Comparison of ENCODE assay signal across 2 cellular contexts in genomic region chr6:158775832-158776231, GRCh38.
TF ChIP-seq lines count a peak whose summit lies in the region.

No MANE protein-coding gene starts in this region.

TF ChIP-seq in HCT116, 20 proteins besides CTCF, POLR2A, EP300 and RAD21:
- TF ChIP-seq POLR2AphosphoS5 (IDR thresholded peaks at IDR 0.05; ENCODE audit: low read depth, low read length): peak; percentile 50
- no peak for TF ChIP-seq JUND (IDR thresholded peaks at IDR 0.05)
- TF ChIP-seq EZH2phosphoT487 (IDR thresholded peaks at IDR 0.05; ENCODE audit: borderline replicate concordance): no peak
- TF ChIP-seq SIN3A (IDR thresholded peaks at IDR 0.05; ENCODE audit: low read depth): no peak
- TF ChIP-seq YY1 (IDR thresholded peaks at IDR 0.05; ENCODE audit: extremely low read depth, insufficient replicate concordance, low read depth, low read length): no peak
- TF ChIP-seq FOSL1 (IDR thresholded peaks at IDR 0.05; ENCODE audit: low read depth): no peak
- TF ChIP-seq CBX3 (IDR thresholded peaks at IDR 0.05; ENCODE audit: low read depth): no peak
- TF ChIP-seq ZBTB33 (IDR thresholded peaks at IDR 0.05; ENCODE audit: extremely low read depth, insufficient replicate concordance, low read length): no peak

TF ChIP-seq in H1, 55 proteins besides CTCF, POLR2A, EP300 and RAD21 (continued from another document):
- 0 out of 2 replicates have a peak, but pooled peaks have one; percentile 31 for TF ChIP-seq POLR2AphosphoS5 (IDR thresholded peaks at IDR 0.05; ENCODE audit: low read depth, low read length)
